ENCODE assay signal across 35 cellular contexts in genomic region chr2:189225032-189225431, GRCh38.
"Had no signal": no experiment of that assay in that cellular context is flagged by ENCODE, and none has a peak within 500 bp of the region (broad histone marks: within the 10 kb centered on the region; RNA-seq: fewer than 3 reads in every experiment).

No MANE protein-coding gene starts in this region.

- DNase-seq: activated CD4-positive, alpha-beta memory T cell treated with anti-CD3 and anti-CD28 coated beads, Interleukin-2, amount 10 ng/mL, durations not matched to agents 7 days and 5 days; activated CD4-positive, alpha-beta T cell treated with anti-CD3 and anti-CD28 coated beads for 1 hour; activated CD4-positive, alpha-beta T cell treated with anti-CD3 and anti-CD28 coated beads for 48 hours; activated CD4-positive, CD25-positive, alpha-beta regulatory T cell; activated CD8-positive, alpha-beta memory T cell treated with anti-CD3 and anti-CD28 coated beads for 24 hours; activated CD8-positive, alpha-beta memory T cell treated with anti-CD3 and anti-CD28 coated beads, Interleukin-2, amount 10 ng/mL, durations not matched to agents 7 days and 5 days; activated CD8-positive, alpha-beta memory T cell treated with anti-CD3 and anti-CD28 coated beads, Interleukin-2, amount 50 U/mL, for 48 hours; activated effector memory CD4-positive, alpha-beta T cell treated with Interleukin-2 at 50 U/mL for 16 hours; activated naive CD4-positive, alpha-beta T cell treated with anti-CD3 and anti-CD28 coated beads, Interleukin-2, amount 10 ng/mL, durations not matched to agents 7 days and 5 days; activated naive CD8-positive, alpha-beta T cell treated with anti-CD3 and anti-CD28 coated beads, Interleukin-2, amount 50 U/mL, for 24 hours; activated T-cell treated with anti-CD3 and anti-CD28 coated beads, Interleukin-2, amount 50 U/mL, for 48 hours; anterior cingulate cortex; caudate nucleus; cerebellar nuclear complex; Kasumi-1; MM.1S; MV-4-11; NCI-H1092; NCI-H1417; NCI-H146; NCI-H187; NCI-H2029 treated with DMSO at 0.1 percent for 48 hours; NCI-H2107; NCI-H2171; NCI-H226; NCI-H446 treated with DMSO at 0.1 percent for 48 hours; NCI-H69; NK-92 treated with Interleukin-12 subunit alpha and Interleukin-12 subunit beta, amount 100 ng/mL, for 24 hours; PC-9; Right ventricle myocardium superior; SW 1271; T-helper 1 cell; T-helper 2 cell; T-helper 9 cell; WERI-Rb-1 had no signal

- H3K4me3 ChIP-seq: PC-9 had no signal

- H2AFZ ChIP-seq: PC-9 had no signal

- H3K36me3 ChIP-seq: WERI-Rb-1 had no signal

- H3K4me2 ChIP-seq: PC-9 had no signal

- H3K27ac ChIP-seq: PC-9, WERI-Rb-1 had no signal

- ATAC-seq: activated CD8-positive, alpha-beta memory T cell treated with anti-CD3 and anti-CD28 coated beads, Interleukin-2, amount 10 ng/mL, durations not matched to agents 7 days and 5 days; activated naive CD8-positive, alpha-beta T cell treated with anti-CD3 and anti-CD28 coated beads, Interleukin-2, amount 50 U/mL, for 24 hours had no signal
